In the genomic region with DNA sequence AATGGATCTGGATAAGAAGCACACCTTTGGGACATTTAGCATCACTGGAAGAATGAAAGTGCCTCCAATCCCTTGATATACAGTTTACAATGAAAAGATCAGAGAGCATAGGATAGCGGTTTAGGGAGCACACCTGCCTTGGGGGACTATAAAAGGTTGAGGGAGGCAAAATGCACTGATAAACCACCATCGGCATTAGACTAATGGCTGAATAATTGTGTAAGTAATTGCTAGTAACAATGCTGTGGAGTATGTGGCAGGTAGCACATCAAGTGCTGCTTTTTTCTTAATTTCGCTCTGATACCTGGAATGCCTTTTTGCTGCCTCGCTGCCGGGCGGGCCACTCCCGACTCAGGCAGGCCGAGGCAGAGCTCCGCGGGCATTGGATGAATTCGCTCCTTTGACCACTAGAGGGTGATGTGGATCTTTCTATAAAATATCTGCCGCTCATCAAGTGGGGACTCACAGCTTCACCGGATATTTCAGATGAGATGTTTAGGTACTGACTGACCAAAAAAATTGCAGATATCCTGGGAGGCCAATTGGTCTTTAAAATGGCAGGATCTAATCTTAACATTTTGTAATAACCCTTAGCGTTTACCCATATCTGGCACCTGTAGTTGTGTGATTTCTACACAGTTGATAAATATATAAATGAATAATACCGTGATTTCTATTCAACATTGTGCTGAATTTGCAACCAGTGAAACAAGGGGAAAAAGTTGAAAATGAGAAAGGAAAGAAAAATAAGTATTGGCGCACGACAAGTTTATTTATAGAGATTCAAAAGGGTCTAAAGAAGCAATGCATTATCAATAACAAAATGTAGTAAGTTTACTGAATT, we compare ENCODE assay signal across 8 cellular contexts.
A peak's percentile ranks its signal among the peaks of the same experiment; 100 is the strongest.
DNase-seq lines count a peak whose midpoint lies in the region; ATAC-seq and TF ChIP-seq lines count a peak whose summit lies in the region.

No MANE protein-coding gene starts in this region.

- H2AFZ ChIP-seq in osteoblast (ENCODE audit: low read length): no peak overlapping the region

- intact Hi-C loops in Panc1 (cut with micrococcal nuclease; ENCODE audit: unreplicated experiment): loop anchor here (1.0 to 10.0 kb wide), 3 partner anchors 151 to 372 kb away; no protein-coding TSS in a partner anchor

- POLR2A ChIA-PET in Panc1 (lab: Charles Lee): no interaction called here

- ATAC-seq in GM21576 (IDR thresholded peaks at IDR 0.05; ENCODE audit: unreplicated experiment) (peak; percentile 95), Panc1 (peak; percentile 91), HG03039 (IDR thresholded peaks at IDR 0.05; ENCODE audit: unreplicated experiment) (no peak)

- H3K9me3 ChIP-seq in Panc1 (ENCODE audit: control insufficient read depth, insufficient read depth, low read depth, low read length) (no peaks in the 10 kb centered on the region), osteoblast (ENCODE audit: low read depth, low read length) (no peaks in the 10 kb centered on the region)

- no peak overlapping the region for H3K27ac ChIP-seq in Panc1 (ENCODE audit: low read length)
- no peak overlapping the region for H3K27ac ChIP-seq in osteoblast (ENCODE audit: low read depth, low read length)

- no peaks in the 10 kb centered on the region for H3K4me1 ChIP-seq in Panc1 (ENCODE audit: control insufficient read depth, insufficient read depth, low read length)
- H3K4me1 ChIP-seq in osteoblast (ENCODE audit: insufficient read depth, low read length): peaks cover 9% of the 10 kb centered on the region

- DNase-seq in G401 (ENCODE audit: low spot score) (peak; percentile 88), HuH-7 (ENCODE audit: low spot score) (peak; percentile 61), Panc1 (ENCODE audit: low read depth, low spot score) (peak; percentile 72), foreskin fibroblast (peak; percentile 56 to 86), osteoblast (ENCODE audit: insufficient read length, low spot score, missing footprints) (peak; percentile 66)
- DNase-seq in activated T-helper 1 cell treated with anti-CD3 and anti-CD28 coated beads, Interleukin-2, amount 50 U/mL, for 16 hours (ENCODE audit: low read depth in 1 of 2, low spot score in 1 of 2): peak; percentile 12 to 15

- H3K4me3 ChIP-seq in Panc1 (ENCODE audit: low read depth in 2 of 2, low read length in 2 of 2): no peak overlapping the region
- H3K4me3 ChIP-seq in foreskin fibroblast (ENCODE audit: low read depth in 1 of 2, low read length in 2 of 2): no peak overlapping the region
- H3K4me3 ChIP-seq in osteoblast (ENCODE audit: insufficient read depth, low read length): no peak overlapping the region

- BruUV-seq in Panc1 (replicated peaks; lab: Mats Ljungman, UMichigan): no TSS peak

- no peaks in the 10 kb centered on the region for H4K20me1 ChIP-seq in osteoblast (ENCODE audit: insufficient read depth, low read length)

- H3K27me3 ChIP-seq in Panc1 (ENCODE audit: control insufficient read depth, insufficient read depth, low read length): peaks cover 13% of the 10 kb centered on the region
- H3K27me3 ChIP-seq in osteoblast (ENCODE audit: insufficient read depth, low read length): no peaks in the 10 kb centered on the region

- TF ChIP-seq CTCF in Panc1 (IDR thresholded peaks at IDR 0.05) (peak; percentile 83), foreskin fibroblast (IDR thresholded peaks at IDR 0.05; ENCODE audit: low read depth, low read length) (peak; percentile 68), osteoblast (IDR thresholded peaks at IDR 0.05; ENCODE audit: extremely low read depth, low read depth, low read length) (peak; percentile 75)

- H3K4me2 ChIP-seq in osteoblast (ENCODE audit: insufficient read depth, low read length): no peak overlapping the region

- in situ Hi-C loops in G401 (cut with HindIII; ENCODE audit: low sequenced_read_pairs): no loop called here
- in situ Hi-C loops in Panc1 (cut with HindIII; ENCODE audit: low pct_unique_long_range_greater_than_20kb, low sequenced_read_pairs): no loop called here

- H3K79me2 ChIP-seq in osteoblast (ENCODE audit: insufficient read depth, low read length): no peaks in the 10 kb centered on the region

- H3K36me3 ChIP-seq in Panc1 (ENCODE audit: control insufficient read depth, insufficient read depth, low read length) (no peaks in the 10 kb centered on the region), osteoblast (ENCODE audit: insufficient read depth, low read length) (no peaks in the 10 kb centered on the region)

- CTCF ChIA-PET in Panc1 (lab: Charles Lee): interaction anchor here (0.7 to 2.1 kb wide), 7 partner anchors 29 to 179 kb away, joined by 3 to 24 read pairs (median 4); no protein-coding TSS in a partner anchor

Comparison
In these comparisons a context has a peak if more than half of its experiments do, and no peak if none do; other contexts are left out.
1. DNase-seq: peak in every context shown above with its lines; median percentile 88 in G401; 72 in Panc1; 71 in foreskin fibroblast; 66 in osteoblast; 61 in HuH-7; 14 in activated T-helper 1 cell treated with anti-CD3 and anti-CD28 coated beads, Interleukin-2, amount 50 U/mL, for 16 hours.